Comparison of ENCODE assay signal across 11 cellular contexts in genomic region chr10:12847361-12847975, GRCh38.
DNase-seq lines count a peak whose midpoint lies in the region; ATAC-seq and TF ChIP-seq lines count a peak whose summit lies in the region.
"Had no signal": no experiment of that assay in that cellular context is flagged by ENCODE, and none has a peak within 500 bp of the region (broad histone marks: within the 10 kb centered on the region; RNA-seq: fewer than 3 reads in every experiment).

No MANE protein-coding gene starts in this region.

- no peak overlapping the region for H2BK15ac ChIP-seq in IMR-90 (ENCODE audit: low read depth, low read length)

- H4K12ac ChIP-seq in trophoblast cell (ENCODE audit: low read depth, low read length) = no peak overlapping the region

- TF ChIP-seq CTCF in IMR-90 (conservative IDR thresholded peaks at IDR 0.05; ENCODE audit: low read depth, low read length) (peak; percentile 19; the same call in 1 of the 2 replicates), body of pancreas (IDR thresholded peaks at IDR 0.05) (peak in 3 of 7 experiments; percentile 6 to 17 (median 15))

- H3K36me3 ChIP-seq in IMR-90 (ENCODE audit: control insufficient read depth, insufficient read depth, low read length) (no peaks in the 10 kb centered on the region), body of pancreas (replicated peaks in 1 of 2; ENCODE audit: insufficient read depth in 1 of 2, low read depth in 2 of 2) (no peaks in the 10 kb centered on the region), trophoblast cell (ENCODE audit: control insufficient read depth in 1 of 2, insufficient read depth in 2 of 2, low read length in 2 of 2) (no peaks in the 10 kb centered on the region)

- H3K4me1 ChIP-seq in IMR-90 (ENCODE audit: control insufficient read depth, insufficient read depth, low read length) = peaks cover 9% of the 10 kb centered on the region
- H3K4me1 ChIP-seq in body of pancreas = peaks cover 8% of the 10 kb centered on the region
- peaks cover 13 to 33% of the 10 kb centered on the region in 2 experiments for H3K4me1 ChIP-seq in trophoblast cell (ENCODE audit: control insufficient read depth in 1 of 2, insufficient read depth in 2 of 2, low read length in 2 of 2)

- in situ Hi-C loops in IMR-90 (cut with MboI; ENCODE audit: low sequenced_read_pairs) = no loop called here

- 60% methylated on average over 2 of the region's 14 CpGs; no CpG with 5 or more reads in 1 of the 2 experiments for WGBS in IMR-90 (ENCODE audit: extremely low coverage in 2 of 2, insufficient read length in 1 of 2), 2 experiments
- WGBS in body of pancreas, 2 donors = 60 to 69% methylated on average over 3 to 14 of the region's 14 CpGs
- WGBS in trophoblast cell (ENCODE audit: extremely low coverage, insufficient coverage, insufficient read length) = no CpG with 5 or more reads among the region's 14 CpGs

- no peak overlapping the region for H2BK120ac ChIP-seq in IMR-90 (ENCODE audit: low read depth, low read length)
- H2BK120ac ChIP-seq in trophoblast cell (ENCODE audit: insufficient read depth, low read length, poor library complexity) = no peak overlapping the region

- H4K91ac ChIP-seq in IMR-90 (ENCODE audit: insufficient read depth, low read depth, low read length) (no peak overlapping the region), trophoblast cell (ENCODE audit: low read depth, low read length) (no peak overlapping the region)

- intact Hi-C loops in IMR-90 (cut with micrococcal nuclease) (no loop called here), body of pancreas (cut with DNase I) (no loop called here)

- H4K5ac ChIP-seq in IMR-90 (ENCODE audit: low read depth, low read length) = no peak overlapping the region

- peaks cover 26% of the 10 kb centered on the region; the same call in 1 of the 2 replicates for H3K27me3 ChIP-seq in IMR-90 (ENCODE audit: control insufficient read depth, insufficient read depth, low read length)
- no peaks in the 10 kb centered on the region for H3K27me3 ChIP-seq in body of pancreas
- no peaks in the 10 kb centered on the region for H3K27me3 ChIP-seq in trophoblast cell (ENCODE audit: insufficient read depth, low read length)

- H2AK5ac ChIP-seq in IMR-90 (ENCODE audit: low read depth, low read length) = no peak overlapping the region
- H2AK5ac ChIP-seq in trophoblast cell (ENCODE audit: low read length) = no peak overlapping the region

- no peak overlapping the region for H3K9ac ChIP-seq in IMR-90 (ENCODE audit: low read depth, low read length)
- no peak overlapping the region for H3K9ac ChIP-seq in trophoblast cell (ENCODE audit: low read length)

- no peak for TF ChIP-seq RAD21 in IMR-90 (IDR thresholded peaks at IDR 0.05; ENCODE audit: low read length)

- no TSS peak for BruUV-seq in IMR-90 (replicated peaks; lab: Mats Ljungman, UMichigan)

- H3K9me3 ChIP-seq in IMR-90 (ENCODE audit: control insufficient read depth, insufficient read depth, low read length) (no peaks in the 10 kb centered on the region; the same call in 1 of the 2 replicates), body of pancreas (no peaks in the 10 kb centered on the region), trophoblast cell (ENCODE audit: insufficient read depth, low read depth, low read length) (no peaks in the 10 kb centered on the region)

- H2BK12ac ChIP-seq in trophoblast cell (ENCODE audit: low read length) = no peak overlapping the region

- H4K20me1 ChIP-seq in IMR-90 (ENCODE audit: insufficient read depth, low read length) = no peaks in the 10 kb centered on the region

- H3K4me3 ChIP-seq in IMR-90 (ENCODE audit: insufficient read depth, low read depth, low read length) (no peak overlapping the region), body of pancreas (no peak overlapping the region), trophoblast cell (ENCODE audit: low read depth, low read length) (peak overlapping the region; percentile 3)
- H3K4me3 ChIP-seq: lung had no signal

- H3K9me1 ChIP-seq in IMR-90 (ENCODE audit: insufficient read depth, low read length) = no peaks in the 10 kb centered on the region

- no peak overlapping the region for H2AFZ ChIP-seq in IMR-90 (replicated peaks; ENCODE audit: low read length, poor library complexity)
- H2AFZ ChIP-seq in trophoblast cell (ENCODE audit: insufficient read depth, low read length, poor library complexity) = no peak overlapping the region

- no peak overlapping the region for H3K14ac ChIP-seq in IMR-90 (replicated peaks; ENCODE audit: low read depth, low read length)
- no peak overlapping the region for H3K14ac ChIP-seq in trophoblast cell (ENCODE audit: low read length)

- H3K27ac ChIP-seq in IMR-90 (ENCODE audit: insufficient read depth, low read length) = no peak overlapping the region
- H3K27ac ChIP-seq in body of pancreas = no peak overlapping the region
- no peak overlapping the region for H3K27ac ChIP-seq in trophoblast cell (ENCODE audit: low read depth, low read length)

- CTCF ChIA-PET in IMR-90 (lab: Yijun Ruan, JAX) = interaction anchor here (1.0 kb wide), 1 partner anchor 9 kb away, joined by 3 read pairs; no protein-coding TSS in a partner anchor

- POLR2A ChIA-PET in IMR-90 (lab: Charles Lee; ENCODE audit: unreplicated experiment) = no interaction called here

- H2AK9ac ChIP-seq in IMR-90 (replicated peaks; ENCODE audit: low read depth, low read length, poor library complexity) = no peak overlapping the region

- H4K8ac ChIP-seq in IMR-90 (ENCODE audit: low read depth in 2 of 2, low read length in 2 of 2) = no peak overlapping the region
- H4K8ac ChIP-seq in trophoblast cell (ENCODE audit: low read depth, low read length) = no peak overlapping the region

- H3K23ac ChIP-seq in IMR-90 (ENCODE audit: low read depth, low read length) (no peak overlapping the region), trophoblast cell (ENCODE audit: low read length) (no peak overlapping the region)

- H3K4me2 ChIP-seq in IMR-90 (ENCODE audit: low read depth, low read length) = no peak overlapping the region
- H3K4me2 ChIP-seq in trophoblast cell (ENCODE audit: low read length) = no peak overlapping the region

- TF ChIP-seq POLR2A in IMR-90 (IDR thresholded peaks at IDR 0.05; ENCODE audit: low read depth, low read length) (no peak), body of pancreas (IDR thresholded peaks at IDR 0.05) (no peak)

- H3K79me1 ChIP-seq in IMR-90 (ENCODE audit: low read depth in 1 of 2, low read length in 2 of 2) (no peaks in the 10 kb centered on the region), trophoblast cell (ENCODE audit: low read length) (peaks cover 16% of the 10 kb centered on the region)

- H3K18ac ChIP-seq in IMR-90 (ENCODE audit: low read depth, low read length) (no peak overlapping the region), trophoblast cell (ENCODE audit: low read length) (no peak overlapping the region)

- H2BK20ac ChIP-seq in IMR-90 (ENCODE audit: low read depth, low read length) = no peak overlapping the region

- peak; percentile 66 for DNase-seq in DMS53 (lab: John Stamatoyannopoulos, UW)
- DNase-seq in DMS53 treated with DMSO at 0.1 percent for 48 hours (lab: John Stamatoyannopoulos, UW; ENCODE audit: unreplicated experiment) = no peak
- no peak for DNase-seq in IMR-90
- DNase-seq in body of pancreas = peak in 3 of 4 donors; percentile 10 to 27 (median 19)
- DNase-seq in trophoblast cell = peak; percentile 30 to 62
- no peak for DNase-seq in NCI-H1105 treated with DMSO at 0.1 percent for 48 hours (lab: John Stamatoyannopoulos, UW)
- DNase-seq in amygdala (lab: John Stamatoyannopoulos, UW) = no peak
- DNase-seq: NCI-H2171 had no signal

- H3K4ac ChIP-seq in IMR-90 (ENCODE audit: low read depth, low read length) (no peak overlapping the region), trophoblast cell (ENCODE audit: low read depth, low read length) (no peak overlapping the region)

- H3K79me2 ChIP-seq in trophoblast cell (ENCODE audit: control insufficient read depth, insufficient read depth, low read length, poor library complexity) = peaks cover 3% of the 10 kb centered on the region

- no peak overlapping the region for H3K56ac ChIP-seq in IMR-90 (ENCODE audit: extremely low read depth, insufficient read depth, low read length)

- dilution Hi-C loops in IMR-90 (cut with HindIII; ENCODE audit: low sequenced_read_pairs, unreplicated experiment) = no loop called here

- H2BK5ac ChIP-seq in IMR-90 (ENCODE audit: low read depth, low read length, poor library complexity, severe bottlenecking) = no peak overlapping the region
- H2BK5ac ChIP-seq in trophoblast cell (ENCODE audit: low read depth, low read length, poor library complexity) = no peak overlapping the region

- ATAC-seq in IMR-90 (ENCODE audit: low read depth) = no peak
- ATAC-seq in body of pancreas = no peak
- no peak for ATAC-seq in GM21390 (IDR thresholded peaks at IDR 0.05; ENCODE audit: unreplicated experiment)
- ATAC-seq: activated CD4-positive, CD25-positive, alpha-beta regulatory T cell treated with anti-CD3 and anti-CD28 coated beads, Interleukin-2, amount 50 U/mL, for 24 hours had no signal

TF ChIP-seq in IMR-90, 13 proteins besides CTCF, POLR2A, EP300 and RAD21:
- TF ChIP-seq FOS (IDR thresholded peaks at IDR 0.05; ENCODE audit: low read depth, low read length) (no peak), CEBPB (IDR thresholded peaks at IDR 0.05; ENCODE audit: low read depth, low read length) (no peak), USF2 (IDR thresholded peaks at IDR 0.05; ENCODE audit: low read depth, low read length) (no peak), SMC3 (IDR thresholded peaks at IDR 0.05; ENCODE audit: low read depth, low read length) (no peak), RFX5 (IDR thresholded peaks at IDR 0.05; ENCODE audit: low read depth, low read length) (no peak), CHD1 (IDR thresholded peaks at IDR 0.05; ENCODE audit: low read depth, low read length) (no peak), MAFK (IDR thresholded peaks at IDR 0.05; ENCODE audit: low read depth, low read length) (no peak), RCOR1 (IDR thresholded peaks at IDR 0.05; ENCODE audit: insufficient replicate concordance, low read length) (no peak), MXI1 (IDR thresholded peaks at IDR 0.05; ENCODE audit: borderline replicate concordance, low read depth, low read length) (no peak)

Comparison
In these comparisons a context has a peak if more than half of its experiments do, and no peak if none do; other contexts are left out.
1. DNase-seq: peak in DMS53 (single experiment), body of pancreas (3 of 4) and trophoblast cell (2 of 2); none in DMS53 treated with DMSO at 0.1 percent for 48 hours (single experiment), IMR-90 (single experiment), NCI-H1105 treated with DMSO at 0.1 percent for 48 hours (single experiment) and amygdala (0 of 56).